In genomic region chr6:41591859-41592502, GRCh38 we compare ENCODE assay signal across 8 cellular contexts. TPM values are rescaled to one million over a fixed set of nuclear protein-coding genes. Genes with fewer than 3 reads are reported as not detected.
DNase-seq lines count a peak whose midpoint lies in the region; ATAC-seq and TF ChIP-seq lines count a peak whose summit lies in the region.

No MANE protein-coding gene starts in this region.

- 4 to 8% (median 6%) methylated on average over 6 to 7 of the region's 7 CpGs for WGBS in spleen, 5 donors

- H3K9me3 ChIP-seq in ascending aorta (no peaks in the 10 kb centered on the region), spleen (no peaks in the 10 kb centered on the region)

- TF ChIP-seq POLR2A in spleen (IDR thresholded peaks at IDR 0.05): no peak

- H3K4me1 ChIP-seq in ascending aorta (no peaks in the 10 kb centered on the region), spleen (no peaks in the 10 kb centered on the region)

- H3K27ac ChIP-seq in ascending aorta (no peak overlapping the region), spleen (no peak overlapping the region)

- DNase-seq in GM12864 (ENCODE audit: low read depth) (peak; percentile 10), NCI-H1105 treated with DMSO at 0.1 percent for 48 hours (lab: John Stamatoyannopoulos, UW) (peak; percentile 62), T1000 (lab: John Stamatoyannopoulos, UW) (peak; percentile 48), ascending aorta (ENCODE audit: low spot score in 2 of 2) (peak in 1 of 2 donors; percentile 85), hippocampal formation (lab: John Stamatoyannopoulos, UW) (peak; percentile 50 to 63), spleen (peak; percentile 88)

- intact Hi-C loops in ascending aorta (cut with DNase I) (loop anchor here (1.0 to 5.0 kb wide), 5 partner anchors 45 to 223 kb away; partner anchors contain the start of gene FOXP4), spleen (cut with DNase I; ENCODE audit: low total_unique reads) (loop anchor here (5.0 kb wide), 3 partner anchors 130 to 220 kb away; no protein-coding TSS in a partner anchor)

- no peak overlapping the region for H3K4me3 ChIP-seq in GM12864 (ENCODE audit: low read depth, low read length)
- H3K4me3 ChIP-seq in ascending aorta: no peak overlapping the region
- no peak overlapping the region for H3K4me3 ChIP-seq in spleen

- H3K36me3 ChIP-seq in ascending aorta (peaks cover 46 to 73% of the 10 kb centered on the region in 2 donors), spleen (peaks cover 0 to 85% (median 28%) of the 10 kb centered on the region in 6 donors)

- peak; percentile 98 for TF ChIP-seq CTCF in GM12864 (IDR thresholded peaks at IDR 0.05; ENCODE audit: low read depth, low read length, missing control alignments)
- TF ChIP-seq CTCF in ascending aorta (IDR thresholded peaks at IDR 0.05): peak; percentile 84 to 89 (median 89)
- TF ChIP-seq CTCF in spleen (IDR thresholded peaks at IDR 0.05 in 8 of 11, conservative IDR thresholded peaks at IDR 0.05 in 3 of 11): peak; percentile 83 to 94 (median 91)

- ATAC-seq in GM21447 (IDR thresholded peaks at IDR 0.05; ENCODE audit: unreplicated experiment) (no peak), GM21723 (IDR thresholded peaks at IDR 0.05; ENCODE audit: unreplicated experiment) (no peak)

- no peaks in the 10 kb centered on the region for H3K27me3 ChIP-seq in ascending aorta
- H3K27me3 ChIP-seq in spleen (replicated peaks in 1 of 7): no peaks in the 10 kb centered on the region

RNA-seq across cellular contexts. Expression of gene FOXP4, which starts 45.8 kb away (rescaled TPM):
- 19.5 TPM for total RNA-seq in ascending aorta
- 10 to 100 TPM in 3 of 7 donors, 1 to 10 TPM in 4; 5.3 to 12.1 (median 8.3) TPM for total RNA-seq in spleen
- polyA plus RNA-seq in spleen: 1 to 10 TPM; 3.0 to 5.8 (median 3.4) TPM

RNA-seq across cellular contexts. Expression of gene MDFI, which starts 46.3 kb away (rescaled TPM):
- 94.7 TPM for total RNA-seq in ascending aorta
- under 1 TPM in 2 of 7 donors, not detected in 5; 0.47 to 0.82 TPM for total RNA-seq in spleen
- polyA plus RNA-seq in spleen: under 1 TPM; 0.28 to 0.68 (median 0.35) TPM

Comparison
In these comparisons a context has a peak if more than half of its experiments do, and no peak if none do; other contexts are left out.
1. RNA of gene MDFI, which starts 46.3 kb away (total RNA-seq): 94.7 TPM in ascending aorta (single experiment); 0.47 to 0.82 TPM in spleen; every median in the first group is over 10 times any median in the second.
2. Peak in every context shown above with its lines, with median percentiles within 50 percentile points of each other: CTCF ChIP-seq.